20 cellular contexts compared by ENCODE assay signal in the genomic region with DNA sequence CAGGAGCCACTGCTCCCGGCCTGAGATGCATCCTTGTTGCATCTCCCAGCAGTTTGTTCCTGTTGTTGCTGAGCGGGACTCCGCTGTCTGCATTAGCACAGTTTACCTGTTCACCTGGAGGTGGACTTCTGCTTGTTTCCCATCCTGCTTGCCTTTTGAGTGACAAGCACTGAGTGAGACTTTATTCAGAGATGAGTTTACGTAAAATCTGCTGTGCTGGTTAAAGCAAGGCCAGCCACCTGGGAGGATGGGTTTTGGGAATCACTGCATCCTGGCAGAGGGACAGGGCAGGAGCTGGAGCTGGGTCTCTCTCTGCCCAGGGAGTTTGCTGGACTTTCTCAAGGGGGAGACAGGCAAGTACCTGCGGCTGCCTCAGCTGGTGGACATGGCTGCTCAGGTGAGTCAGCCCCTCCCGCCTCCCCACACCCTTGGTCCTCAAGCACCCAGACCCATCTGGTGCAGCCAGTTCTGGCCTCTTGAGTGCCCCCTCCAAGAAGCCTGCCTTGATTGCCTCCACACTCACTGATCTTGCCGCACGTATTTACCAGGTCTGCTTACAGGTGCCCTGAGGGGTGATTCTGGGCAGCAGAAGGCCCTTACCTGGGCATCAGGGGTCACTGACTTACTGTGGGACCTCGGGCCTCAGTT. TPM values are rescaled to one million over a fixed set of nuclear protein-coding genes. Genes with fewer than 3 reads are reported as not detected.
A peak's percentile ranks its signal among the peaks of the same experiment; 100 is the strongest.
DNase-seq lines count a peak whose midpoint lies in the region; ATAC-seq and TF ChIP-seq lines count a peak whose summit lies in the region.
"Had no signal": no experiment of that assay in that cellular context is flagged by ENCODE, and none has a peak within 500 bp of the region (broad histone marks: within the 10 kb centered on the region; RNA-seq: fewer than 3 reads in every experiment).

No MANE protein-coding gene starts in this region.

- H4K8ac ChIP-seq in H9 (replicated peaks; ENCODE audit: insufficient read length, low read depth, low read length) = no peak overlapping the region

- H3K9ac ChIP-seq in H9 (ENCODE audit: extremely low read depth, insufficient read length, low read length) = no peak overlapping the region
- H3K9ac ChIP-seq: BLaER1 treated with 17β-estradiol and CSF1 and Interleukin-3, amounts not matched to agents 10 nM and 100 nM had no signal

- no peak overlapping the region for H3K18ac ChIP-seq in H9 (ENCODE audit: insufficient read length, low read depth, low read length)

- ATAC-seq in right cardiac atrium = no peak
- no peak for ATAC-seq in left ventricle myocardium superior
- no peak for ATAC-seq in WTC11
- no peak for ATAC-seq in activated naive CD4-positive, alpha-beta T cell treated with anti-CD3 and anti-CD28 coated beads, Interleukin-2, amount 50 U/mL, for 72 hours

- H3K36me3 Mint-ChIP-seq in H9 (ENCODE audit: insufficient read depth in 1 of 3, low read depth in 3 of 3) = peaks cover 4 to 54% (median 48%) of the 10 kb centered on the region in 3 experiments
- peaks cover 10% of the 10 kb centered on the region for H3K36me3 Mint-ChIP-seq in WTC11
- H3K36me3 Mint-ChIP-seq in activated naive CD4-positive, alpha-beta T cell treated with anti-CD3 and anti-CD28 coated beads, Interleukin-2, amount 50 U/mL, for 72 hours = no peaks in the 10 kb centered on the region

- H3K27ac ChIP-seq in right cardiac atrium (ENCODE audit: low read length) = no peak overlapping the region
- no peak overlapping the region for H3K27ac ChIP-seq in H9 (ENCODE audit: insufficient read length, low read depth, low read length)
- H3K27ac ChIP-seq: 22Rv1; BLaER1 treated with 17β-estradiol and CSF1 and Interleukin-3, amounts not matched to agents 10 nM and 100 nM had no signal

- POLR2A ChIA-PET in WTC11 (lab: Charles Lee) = no interaction called here

- H3K27me3 Mint-ChIP-seq in H9 (ENCODE audit: low read depth) = peaks cover 6% of the 10 kb centered on the region
- peaks cover 5% of the 10 kb centered on the region for H3K27me3 Mint-ChIP-seq in WTC11 (ENCODE audit: low read depth)

- H3K4ac ChIP-seq in H9 (ENCODE audit: low read depth, low read length) = no peak overlapping the region

- no peaks in the 10 kb centered on the region for H4K20me1 ChIP-seq in H9 (ENCODE audit: control insufficient read depth, insufficient read depth, insufficient read length)

- no peak overlapping the region for H2BK5ac ChIP-seq in H9 (ENCODE audit: insufficient read length, low read length)

- H3K4me1 ChIP-seq in right cardiac atrium (ENCODE audit: control insufficient read depth, insufficient read depth, low read length) (peaks cover 2% of the 10 kb centered on the region), H9 (ENCODE audit: insufficient read depth, low read length) (no peaks in the 10 kb centered on the region)

- TF ChIP-seq CTCF in H9 (conservative IDR thresholded peaks at IDR 0.05) (no peak), WTC11 (IDR thresholded peaks at IDR 0.05) (no peak)

- H3K9me3 ChIP-seq in right cardiac atrium (ENCODE audit: control insufficient read depth, low read length) (no peaks in the 10 kb centered on the region), H9 (ENCODE audit: control insufficient read depth, low read depth, low read length) (no peaks in the 10 kb centered on the region)
- H3K9me3 ChIP-seq: BE2C; BLaER1 treated with 17β-estradiol and CSF1 and Interleukin-3, amounts not matched to agents 10 nM and 100 nM had no signal

- no peak overlapping the region for H4K5ac ChIP-seq in H9 (ENCODE audit: insufficient read length, low read depth, low read length)

- H3K4me1 Mint-ChIP-seq in H9 = peaks cover 15 to 24% of the 10 kb centered on the region in 2 experiments
- H3K4me1 Mint-ChIP-seq in WTC11 = peaks cover 29% of the 10 kb centered on the region

- no peak overlapping the region for H2BK15ac ChIP-seq in H9 (ENCODE audit: low read depth, low read length)

- 91% methylated on average over 9 of the region's 9 CpGs for WGBS in right cardiac atrium
- no CpG with 5 or more reads among the region's 9 CpGs for WGBS in H9 (ENCODE audit: extremely low coverage, insufficient read length, low lambda C conversion rate)

- CTCF ChIA-PET in WTC11 (lab: Charles Lee) = no interaction called here

- no peak overlapping the region for H2AFZ ChIP-seq in H9 (ENCODE audit: low read length)

- peak overlapping the region in 2 of 3 experiments; percentile 9 to 92; a peak in 3 of 7 replicates for H3K27ac Mint-ChIP-seq in H9
- peak overlapping the region; percentile 49; the same call in 1 of the 2 replicates for H3K27ac Mint-ChIP-seq in WTC11
- H3K27ac Mint-ChIP-seq in activated naive CD4-positive, alpha-beta T cell treated with anti-CD3 and anti-CD28 coated beads, Interleukin-2, amount 50 U/mL, for 72 hours = no peak overlapping the region
- H3K27ac Mint-ChIP-seq: CD14-positive monocyte; CD4-positive, alpha-beta T cell had no signal

- H3K27me3 ChIP-seq in right cardiac atrium (ENCODE audit: control insufficient read depth, insufficient read depth) (no peaks in the 10 kb centered on the region), H9 (ENCODE audit: insufficient read depth, low read length) (no peaks in the 10 kb centered on the region)
- H3K27me3 ChIP-seq: BE2C; BLaER1 treated with 17β-estradiol and CSF1 and Interleukin-3, amounts not matched to agents 10 nM and 100 nM had no signal

- intact Hi-C loops in right cardiac atrium (cut with DNase I) (no loop called here), left ventricle myocardium superior (cut with micrococcal nuclease) (no loop called here)

- no peak overlapping the region for H3K4me3 Mint-ChIP-seq in H9
- no peak overlapping the region for H3K4me3 Mint-ChIP-seq in WTC11
- H3K4me3 Mint-ChIP-seq: CD14-positive monocyte; CD4-positive, alpha-beta T cell; CD8-positive, alpha-beta memory T cell had no signal

- H3K79me2 ChIP-seq in H9 (ENCODE audit: insufficient read depth, low read length) = no peaks in the 10 kb centered on the region

- no peak overlapping the region for H3K56ac ChIP-seq in H9 (ENCODE audit: insufficient read length, low read depth, low read length)

- H3K23me2 ChIP-seq in H9 (ENCODE audit: insufficient read length, low read depth, low read length, poor library complexity, severe bottlenecking) = peaks cover 1% of the 10 kb centered on the region

- H3K14ac ChIP-seq in H9 (ENCODE audit: insufficient read depth, low read length) = no peak overlapping the region

- H3K79me1 ChIP-seq in H9 (ENCODE audit: insufficient read depth, low read depth, low read length, poor library complexity, severe bottlenecking) = no peaks in the 10 kb centered on the region

- no peak overlapping the region for H3T11ph ChIP-seq in H9 (ENCODE audit: low read length)

- no peak overlapping the region for H4K91ac ChIP-seq in H9 (ENCODE audit: insufficient read length, low read depth, low read length)

- no peak overlapping the region for H2BK12ac ChIP-seq in H9 (ENCODE audit: insufficient read length, low read depth, low read length)

- no peak overlapping the region for H3K4me2 ChIP-seq in H9 (ENCODE audit: insufficient read depth, insufficient read length, low read length)
- H3K4me2 ChIP-seq: BLaER1 treated with 17β-estradiol and CSF1 and Interleukin-3, amounts not matched to agents 10 nM and 100 nM had no signal

- H2BK20ac ChIP-seq in H9 (ENCODE audit: low read depth, low read length, poor library complexity, severe bottlenecking) = no peak overlapping the region

- H2BK120ac ChIP-seq in H9 (ENCODE audit: low read depth, low read length, poor library complexity, severe bottlenecking) = no peak overlapping the region

- H2AK5ac ChIP-seq in H9 (ENCODE audit: insufficient read length, low read length) = no peak overlapping the region

- DNase-seq in right cardiac atrium (peak in 2 of 3 donors; percentile 30 to 31), left ventricle myocardium superior (no peak), H9 (no peak), WTC11 (ENCODE audit: low spot score) (no peak), NCI-H1105 (lab: John Stamatoyannopoulos, UW) (no peak), DMS53 treated with DMSO at 0.1 percent for 48 hours (lab: John Stamatoyannopoulos, UW; ENCODE audit: unreplicated experiment) (no peak)
- no peak for DNase-seq in activated naive CD4-positive, alpha-beta T cell treated with anti-CD3 and anti-CD28 coated beads, Interleukin-2, amount 50 U/mL, for 72 hours (ENCODE audit: low spot score in 2 of 2)
- DNase-seq: ACHN; AML-193; BE2C; CD4-positive, alpha-beta T cell; CD8-positive, alpha-beta memory T cell; DMS 273 treated with DMSO at 0.1 percent for 48 hours; DMS79 treated with DMSO at 0.1 percent for 48 hours; GF-D8; GOT3; HCEC 1CT had no signal

- H3K23ac ChIP-seq in H9 (ENCODE audit: insufficient read length, low read depth, low read length) = no peak overlapping the region

- H3K4me3 ChIP-seq in right cardiac atrium (ENCODE audit: low read length) = no peak overlapping the region
- H3K4me3 ChIP-seq: BLaER1 treated with 17β-estradiol and CSF1 and Interleukin-3, amounts not matched to agents 10 nM and 100 nM had no signal

- H3K9me3 Mint-ChIP-seq in H9 (no peaks in the 10 kb centered on the region), WTC11 (no peaks in the 10 kb centered on the region)
- H3K9me3 Mint-ChIP-seq in activated naive CD4-positive, alpha-beta T cell treated with anti-CD3 and anti-CD28 coated beads, Interleukin-2, amount 50 U/mL, for 72 hours = no peaks in the 10 kb centered on the region
- H3K9me3 Mint-ChIP-seq: CD4-positive, alpha-beta T cell; CD8-positive, alpha-beta memory T cell had no signal

TF ChIP-seq in WTC11, 78 proteins besides CTCF, POLR2A, EP300 and RAD21:
- TF ChIP-seq ZBTB21 (CRISPR knock-in tag; IDR thresholded peaks at IDR 0.05; ENCODE audit: borderline replicate concordance) (no peak), EMX1 (CRISPR knock-in tag; IDR thresholded peaks at IDR 0.05) (no peak)
- TF ChIP-seq, protein P1, sequence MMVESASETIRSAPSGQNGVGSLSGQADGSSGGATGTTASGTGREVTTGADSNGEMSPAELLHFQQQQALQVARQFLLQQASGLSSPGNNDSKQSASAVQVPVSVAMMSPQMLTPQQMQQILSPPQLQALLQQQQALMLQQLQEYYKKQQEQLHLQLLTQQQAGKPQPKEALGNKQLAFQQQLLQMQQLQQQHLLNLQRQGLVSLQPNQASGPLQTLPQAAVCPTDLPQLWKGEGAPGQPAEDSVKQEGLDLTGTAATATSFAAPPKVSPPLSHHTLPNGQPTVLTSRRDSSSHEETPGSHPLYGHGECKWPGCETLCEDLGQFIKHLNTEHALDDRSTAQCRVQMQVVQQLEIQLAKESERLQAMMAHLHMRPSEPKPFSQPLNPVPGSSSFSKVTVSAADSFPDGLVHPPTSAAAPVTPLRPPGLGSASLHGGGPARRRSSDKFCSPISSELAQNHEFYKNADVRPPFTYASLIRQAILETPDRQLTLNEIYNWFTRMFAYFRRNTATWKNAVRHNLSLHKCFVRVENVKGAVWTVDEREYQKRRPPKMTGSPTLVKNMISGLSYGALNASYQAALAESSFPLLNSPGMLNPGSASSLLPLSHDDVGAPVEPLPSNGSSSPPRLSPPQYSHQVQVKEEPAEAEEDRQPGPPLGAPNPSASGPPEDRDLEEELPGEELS (CRISPR knock-in tag; IDR thresholded peaks at IDR 0.05) = no peak

RNA-seq across cellular contexts. Expression of a gene that starts 55.5 kb away (rescaled TPM):
- 10 to 100 TPM; 11.8 to 14.0 (median 13.4) TPM for total RNA-seq in right cardiac atrium
- 9.5 TPM for polyA plus RNA-seq in right cardiac atrium
- 5.1 TPM for total RNA-seq in left ventricle myocardium superior
- total RNA-seq in H9 (2021) = 37.5 and 44.5 TPM in 2 replicates
- total RNA-seq in WTC11 (2021) = 27.4 to 33.3 TPM (median 30.4 TPM) in 3 replicates
- total RNA-seq in activated naive CD4-positive, alpha-beta T cell treated with anti-CD3 and anti-CD28 coated beads, Interleukin-2, amount 50 U/mL, for 72 hours = 1 to 10 TPM; 5.4 to 8.3 TPM

Comparison
In these comparisons a context has a peak if more than half of its experiments do, and no peak if none do; other contexts are left out.
1. DNase-seq: peak in right cardiac atrium (2 of 3); none in left ventricle myocardium superior (single experiment), H9 (single experiment), WTC11 (single experiment), activated naive CD4-positive, alpha-beta T cell treated with anti-CD3 and anti-CD28 coated beads, Interleukin-2, amount 50 U/mL, for 72 hours (0 of 2), NCI-H1105 (single experiment) and DMS53 treated with DMSO at 0.1 percent for 48 hours (single experiment).
2. H3K27ac Mint-ChIP-seq: peak in H9 (2 of 3) and WTC11 (single experiment); none in activated naive CD4-positive, alpha-beta T cell treated with anti-CD3 and anti-CD28 coated beads, Interleukin-2, amount 50 U/mL, for 72 hours (0 of 2).